1 cellular context compared by ENCODE assay signal in the genomic region with DNA sequence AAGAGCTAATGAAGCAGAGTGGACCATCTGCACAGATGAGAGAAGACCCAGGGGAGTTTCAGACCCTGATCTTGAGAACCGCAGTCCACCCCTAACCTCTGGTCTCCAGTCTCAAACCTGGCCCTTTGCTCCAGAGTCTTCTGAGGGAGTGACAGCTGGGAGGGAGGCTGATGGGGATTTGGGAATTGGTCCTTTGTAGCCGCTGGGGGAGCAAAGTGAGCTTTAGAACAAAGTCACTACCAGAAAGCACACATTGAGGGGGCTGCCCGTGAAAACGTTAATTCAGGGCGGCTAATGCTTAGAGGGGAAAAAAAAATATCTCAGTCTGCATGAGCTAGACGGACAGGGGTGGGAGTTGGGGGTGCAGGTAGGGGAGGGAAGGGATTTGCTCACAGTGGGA.
TF ChIP-seq lines count a peak whose summit lies in the region.

No MANE protein-coding gene starts in this region.

TF ChIP-seq in neural cell, 6 proteins besides CTCF, POLR2A, EP300 and RAD21:
- TF ChIP-seq SMC3 (conservative IDR thresholded peaks at IDR 0.05; ENCODE audit: poor library complexity) (no peak), POLR2AphosphoS5 (IDR thresholded peaks at IDR 0.05) (no peak), TAF1 (IDR thresholded peaks at IDR 0.05; ENCODE audit: low read depth) (no peak), MXI1 (conservative IDR thresholded peaks at IDR 0.05; ENCODE audit: poor library complexity, severe bottlenecking) (no peak), EZH2 (IDR thresholded peaks at IDR 0.05; ENCODE audit: borderline replicate concordance, insufficient read depth, low read length, poor library complexity, severe bottlenecking) (no peak)
- TF ChIP-seq, protein P1, sequence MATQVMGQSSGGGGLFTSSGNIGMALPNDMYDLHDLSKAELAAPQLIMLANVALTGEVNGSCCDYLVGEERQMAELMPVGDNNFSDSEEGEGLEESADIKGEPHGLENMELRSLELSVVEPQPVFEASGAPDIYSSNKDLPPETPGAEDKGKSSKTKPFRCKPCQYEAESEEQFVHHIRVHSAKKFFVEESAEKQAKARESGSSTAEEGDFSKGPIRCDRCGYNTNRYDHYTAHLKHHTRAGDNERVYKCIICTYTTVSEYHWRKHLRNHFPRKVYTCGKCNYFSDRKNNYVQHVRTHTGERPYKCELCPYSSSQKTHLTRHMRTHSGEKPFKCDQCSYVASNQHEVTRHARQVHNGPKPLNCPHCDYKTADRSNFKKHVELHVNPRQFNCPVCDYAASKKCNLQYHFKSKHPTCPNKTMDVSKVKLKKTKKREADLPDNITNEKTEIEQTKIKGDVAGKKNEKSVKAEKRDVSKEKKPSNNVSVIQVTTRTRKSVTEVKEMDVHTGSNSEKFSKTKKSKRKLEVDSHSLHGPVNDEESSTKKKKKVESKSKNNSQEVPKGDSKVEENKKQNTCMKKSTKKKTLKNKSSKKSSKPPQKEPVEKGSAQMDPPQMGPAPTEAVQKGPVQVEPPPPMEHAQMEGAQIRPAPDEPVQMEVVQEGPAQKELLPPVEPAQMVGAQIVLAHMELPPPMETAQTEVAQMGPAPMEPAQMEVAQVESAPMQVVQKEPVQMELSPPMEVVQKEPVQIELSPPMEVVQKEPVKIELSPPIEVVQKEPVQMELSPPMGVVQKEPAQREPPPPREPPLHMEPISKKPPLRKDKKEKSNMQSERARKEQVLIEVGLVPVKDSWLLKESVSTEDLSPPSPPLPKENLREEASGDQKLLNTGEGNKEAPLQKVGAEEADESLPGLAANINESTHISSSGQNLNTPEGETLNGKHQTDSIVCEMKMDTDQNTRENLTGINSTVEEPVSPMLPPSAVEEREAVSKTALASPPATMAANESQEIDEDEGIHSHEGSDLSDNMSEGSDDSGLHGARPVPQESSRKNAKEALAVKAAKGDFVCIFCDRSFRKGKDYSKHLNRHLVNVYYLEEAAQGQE (IDR thresholded peaks at IDR 0.05; ENCODE audit: borderline replicate concordance) = no peak
